In genomic region chr4:150072906-150073714, GRCh38 we compare ENCODE assay signal across 1 cellular context.
TF ChIP-seq lines count a peak whose summit lies in the region.

No MANE protein-coding gene starts in this region.

TF ChIP-seq in IMR-90, 13 proteins besides CTCF, POLR2A, EP300 and RAD21:
- TF ChIP-seq CEBPB (IDR thresholded peaks at IDR 0.05; ENCODE audit: low read depth, low read length) (peak; percentile 82), NFE2L2 (IDR thresholded peaks at IDR 0.05; ENCODE audit: low read depth, low read length) (peak; percentile 91), SMC3 (IDR thresholded peaks at IDR 0.05; ENCODE audit: low read depth, low read length) (no peak), RFX5 (IDR thresholded peaks at IDR 0.05; ENCODE audit: low read depth, low read length) (0 out of 2 replicates have a peak, but pooled peaks have one; percentile 6), MAFK (IDR thresholded peaks at IDR 0.05; ENCODE audit: low read depth, low read length) (peak; percentile 80)
- TF ChIP-seq, protein P1, sequence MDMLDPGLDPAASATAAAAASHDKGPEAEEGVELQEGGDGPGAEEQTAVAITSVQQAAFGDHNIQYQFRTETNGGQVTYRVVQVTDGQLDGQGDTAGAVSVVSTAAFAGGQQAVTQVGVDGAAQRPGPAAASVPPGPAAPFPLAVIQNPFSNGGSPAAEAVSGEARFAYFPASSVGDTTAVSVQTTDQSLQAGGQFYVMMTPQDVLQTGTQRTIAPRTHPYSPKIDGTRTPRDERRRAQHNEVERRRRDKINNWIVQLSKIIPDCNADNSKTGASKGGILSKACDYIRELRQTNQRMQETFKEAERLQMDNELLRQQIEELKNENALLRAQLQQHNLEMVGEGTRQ (IDR thresholded peaks at IDR 0.05; ENCODE audit: low read depth, low read length) = no peak
TF ChIP-seq in IMR-90: peak in this region for 4.
